1 cellular context compared by ENCODE assay signal in genomic region chr12:22569253-22569652, GRCh38.
TF ChIP-seq lines count a peak whose summit lies in the region.

No MANE protein-coding gene starts in this region.

TF ChIP-seq in A549, 52 proteins besides CTCF, POLR2A, EP300 and RAD21 (continued from another document):
- TF ChIP-seq REST (IDR thresholded peaks at IDR 0.05) (no peak), SMC3 (IDR thresholded peaks at IDR 0.05) (no peak), KDM1A (IDR thresholded peaks at IDR 0.05; ENCODE audit: low read depth) (no peak), HOXA7 (CRISPR knock-in tag; IDR thresholded peaks at IDR 0.05) (no peak), NFE2L2 (conservative IDR thresholded peaks at IDR 0.05; ENCODE audit: low read length) (no peak), MAZ (IDR thresholded peaks at IDR 0.05; ENCODE audit: borderline replicate concordance, low read depth, low read length) (no peak), RNF2 (IDR thresholded peaks at IDR 0.05; ENCODE audit: borderline replicate concordance, low read depth) (no peak), FOXS1 (CRISPR knock-in tag; IDR thresholded peaks at IDR 0.05) (no peak), TFCP2L1 (CRISPR knock-in tag; IDR thresholded peaks at IDR 0.05) (no peak), MYC (IDR thresholded peaks at IDR 0.05; ENCODE audit: borderline replicate concordance, low read length) (no peak), ZSCAN20 (CRISPR knock-in tag; IDR thresholded peaks at IDR 0.05) (no peak), CBX2 (IDR thresholded peaks at IDR 0.05; ENCODE audit: borderline replicate concordance, low read depth) (no peak)
- TF ChIP-seq, protein P1, sequence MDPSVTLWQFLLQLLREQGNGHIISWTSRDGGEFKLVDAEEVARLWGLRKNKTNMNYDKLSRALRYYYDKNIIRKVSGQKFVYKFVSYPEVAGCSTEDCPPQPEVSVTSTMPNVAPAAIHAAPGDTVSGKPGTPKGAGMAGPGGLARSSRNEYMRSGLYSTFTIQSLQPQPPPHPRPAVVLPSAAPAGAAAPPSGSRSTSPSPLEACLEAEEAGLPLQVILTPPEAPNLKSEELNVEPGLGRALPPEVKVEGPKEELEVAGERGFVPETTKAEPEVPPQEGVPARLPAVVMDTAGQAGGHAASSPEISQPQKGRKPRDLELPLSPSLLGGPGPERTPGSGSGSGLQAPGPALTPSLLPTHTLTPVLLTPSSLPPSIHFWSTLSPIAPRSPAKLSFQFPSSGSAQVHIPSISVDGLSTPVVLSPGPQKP (IDR thresholded peaks at IDR 0.05; ENCODE audit: low read depth, low read length), result no peak
- TF ChIP-seq, protein P2, sequence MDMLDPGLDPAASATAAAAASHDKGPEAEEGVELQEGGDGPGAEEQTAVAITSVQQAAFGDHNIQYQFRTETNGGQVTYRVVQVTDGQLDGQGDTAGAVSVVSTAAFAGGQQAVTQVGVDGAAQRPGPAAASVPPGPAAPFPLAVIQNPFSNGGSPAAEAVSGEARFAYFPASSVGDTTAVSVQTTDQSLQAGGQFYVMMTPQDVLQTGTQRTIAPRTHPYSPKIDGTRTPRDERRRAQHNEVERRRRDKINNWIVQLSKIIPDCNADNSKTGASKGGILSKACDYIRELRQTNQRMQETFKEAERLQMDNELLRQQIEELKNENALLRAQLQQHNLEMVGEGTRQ (IDR thresholded peaks at IDR 0.05), result no peak
